8 cellular contexts compared by ENCODE assay signal in the genomic region with DNA sequence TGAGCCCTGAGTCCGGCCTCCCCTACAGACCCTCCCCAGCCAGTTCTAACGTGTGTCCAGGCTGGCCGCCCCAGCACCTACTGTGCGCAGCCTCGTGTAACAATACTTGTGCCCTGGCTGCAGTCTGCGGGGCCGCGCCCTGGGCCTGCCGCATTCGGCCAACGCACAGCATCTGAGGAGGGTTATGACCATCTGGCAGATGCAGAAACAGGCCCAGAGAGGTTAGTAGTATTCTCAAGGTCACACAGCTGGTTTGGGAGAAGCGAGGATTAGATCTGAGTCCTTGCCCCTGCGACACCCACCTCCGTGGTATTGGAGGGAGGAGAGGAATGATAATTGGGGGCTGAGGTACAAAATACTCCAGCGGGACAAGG. TPM values are rescaled to one million over a fixed set of nuclear protein-coding genes. Genes with fewer than 3 reads are reported as not detected.
DNase-seq lines count a peak whose midpoint lies in the region; ATAC-seq and TF ChIP-seq lines count a peak whose summit lies in the region.

No MANE protein-coding gene starts in this region.

- DNase-seq in RKO (ENCODE audit: low spot score) (peak; percentile 66), epithelial cell of prostate (ENCODE audit: low read depth, low spot score) (no peak), LoVo (ENCODE audit: low spot score) (no peak)

- peak overlapping the region; percentile 92 for H3K9ac ChIP-seq in neural cell (ENCODE audit: low read length)

- H3K36me3 ChIP-seq in neural cell (ENCODE audit: insufficient read depth, low read length), result no peaks in the 10 kb centered on the region

- ATAC-seq in GM21717 (IDR thresholded peaks at IDR 0.05; ENCODE audit: unreplicated experiment) (no peak), HG02970 (IDR thresholded peaks at IDR 0.05; ENCODE audit: low FRiP score, unreplicated experiment) (no peak), HG03175 (IDR thresholded peaks at IDR 0.05; ENCODE audit: unreplicated experiment) (no peak)

- no peaks in the 10 kb centered on the region for H3K9me3 ChIP-seq in neural cell (ENCODE audit: low read length)

- no peaks in the 10 kb centered on the region for H3K27me3 ChIP-seq in neural cell (ENCODE audit: insufficient read depth, low read depth, low read length)

- H3K4me2 ChIP-seq in neural cell (ENCODE audit: low read length), result peak overlapping the region; percentile 91

- peaks cover 22% of the 10 kb centered on the region for H3K79me2 ChIP-seq in neural cell (replicated peaks; ENCODE audit: insufficient read depth, low read length)

- H4K20me1 ChIP-seq in neural cell (ENCODE audit: insufficient read depth), result no peaks in the 10 kb centered on the region

- H3K27ac ChIP-seq in epithelial cell of prostate (peak overlapping the region; percentile 58), neural cell (ENCODE audit: low read length) (peak overlapping the region; percentile 52)

- no peaks in the 10 kb centered on the region for H3F3A ChIP-seq in neural cell (ENCODE audit: insufficient read depth, low read length, poor library complexity, severe bottlenecking)

- H3K4me3 ChIP-seq in GM08714 (ENCODE audit: low read length), result peak overlapping the region; percentile 66; the same call in 1 of the 2 replicates
- peak overlapping the region; percentile 90 for H3K4me3 ChIP-seq in neural cell (ENCODE audit: low read length)

- TF ChIP-seq CTCF in neural cell (IDR thresholded peaks at IDR 0.05; ENCODE audit: poor library complexity, severe bottlenecking), result no peak

- no peak overlapping the region for H2AFZ ChIP-seq in neural cell (ENCODE audit: low read depth, low read length)

- no peak for TF ChIP-seq RAD21 in neural cell (conservative IDR thresholded peaks at IDR 0.05)

- H3K9me2 ChIP-seq in neural cell (ENCODE audit: insufficient read depth, low read length), result no peaks in the 10 kb centered on the region

- TF ChIP-seq EP300 in neural cell (conservative IDR thresholded peaks at IDR 0.05; ENCODE audit: poor library complexity, severe bottlenecking), result no peak

TF ChIP-seq in neural cell, 6 proteins besides CTCF, POLR2A, EP300 and RAD21:
- no peak for TF ChIP-seq POLR2AphosphoS5 (IDR thresholded peaks at IDR 0.05)
- TF ChIP-seq, protein P1, sequence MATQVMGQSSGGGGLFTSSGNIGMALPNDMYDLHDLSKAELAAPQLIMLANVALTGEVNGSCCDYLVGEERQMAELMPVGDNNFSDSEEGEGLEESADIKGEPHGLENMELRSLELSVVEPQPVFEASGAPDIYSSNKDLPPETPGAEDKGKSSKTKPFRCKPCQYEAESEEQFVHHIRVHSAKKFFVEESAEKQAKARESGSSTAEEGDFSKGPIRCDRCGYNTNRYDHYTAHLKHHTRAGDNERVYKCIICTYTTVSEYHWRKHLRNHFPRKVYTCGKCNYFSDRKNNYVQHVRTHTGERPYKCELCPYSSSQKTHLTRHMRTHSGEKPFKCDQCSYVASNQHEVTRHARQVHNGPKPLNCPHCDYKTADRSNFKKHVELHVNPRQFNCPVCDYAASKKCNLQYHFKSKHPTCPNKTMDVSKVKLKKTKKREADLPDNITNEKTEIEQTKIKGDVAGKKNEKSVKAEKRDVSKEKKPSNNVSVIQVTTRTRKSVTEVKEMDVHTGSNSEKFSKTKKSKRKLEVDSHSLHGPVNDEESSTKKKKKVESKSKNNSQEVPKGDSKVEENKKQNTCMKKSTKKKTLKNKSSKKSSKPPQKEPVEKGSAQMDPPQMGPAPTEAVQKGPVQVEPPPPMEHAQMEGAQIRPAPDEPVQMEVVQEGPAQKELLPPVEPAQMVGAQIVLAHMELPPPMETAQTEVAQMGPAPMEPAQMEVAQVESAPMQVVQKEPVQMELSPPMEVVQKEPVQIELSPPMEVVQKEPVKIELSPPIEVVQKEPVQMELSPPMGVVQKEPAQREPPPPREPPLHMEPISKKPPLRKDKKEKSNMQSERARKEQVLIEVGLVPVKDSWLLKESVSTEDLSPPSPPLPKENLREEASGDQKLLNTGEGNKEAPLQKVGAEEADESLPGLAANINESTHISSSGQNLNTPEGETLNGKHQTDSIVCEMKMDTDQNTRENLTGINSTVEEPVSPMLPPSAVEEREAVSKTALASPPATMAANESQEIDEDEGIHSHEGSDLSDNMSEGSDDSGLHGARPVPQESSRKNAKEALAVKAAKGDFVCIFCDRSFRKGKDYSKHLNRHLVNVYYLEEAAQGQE (IDR thresholded peaks at IDR 0.05; ENCODE audit: borderline replicate concordance), result peak; percentile 10

RNA-seq across cellular contexts. Expression of a gene that starts 1.0 kb away (rescaled TPM):
- 13.2 and 15.1 TPM in 2 replicates for polyA plus RNA-seq in neural cell
- polyA minus RNA-seq in neural cell, result 35.2 and 36.0 TPM in 2 replicates

RNA-seq across cellular contexts. Expression of a gene that starts 32.7 kb away (rescaled TPM):
- polyA plus RNA-seq in neural cell, result 40.4 and 42.8 TPM in 2 replicates
- polyA minus RNA-seq in neural cell, result 66.6 and 67.0 TPM in 2 replicates

RNA-seq across cellular contexts. Expression of a gene that starts 46.3 kb away (rescaled TPM):
- not detected in 2 replicates for polyA plus RNA-seq in neural cell
- polyA minus RNA-seq in neural cell, result not detected in 2 replicates

RNA-seq across cellular contexts. Expression of a gene that starts 48.7 kb away (rescaled TPM):
- 188 and 195 TPM in 2 replicates for polyA plus RNA-seq in neural cell
- polyA minus RNA-seq in neural cell, result 176 and 188 TPM in 2 replicates
